12 cellular contexts compared by ENCODE assay signal in the genomic region with DNA sequence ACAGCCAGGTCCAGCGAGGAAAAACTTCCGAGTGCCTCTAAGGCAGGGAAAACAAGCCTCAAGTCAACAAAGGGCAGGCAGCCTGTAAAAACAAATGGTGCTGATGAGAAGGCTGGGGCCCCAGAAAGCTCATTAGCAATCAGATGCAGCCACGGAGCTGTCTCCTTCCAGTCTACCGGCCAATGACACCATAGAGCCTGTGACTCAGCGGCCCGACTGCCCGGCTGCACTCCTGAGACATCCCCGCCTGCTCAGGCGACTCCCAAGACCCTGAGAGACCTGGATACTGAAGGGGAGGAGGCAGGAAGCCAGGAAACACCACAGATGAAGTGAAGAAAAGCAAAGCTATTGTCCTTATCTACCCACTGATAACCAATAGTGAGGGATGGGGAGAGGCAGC.
DNase-seq lines count a peak whose midpoint lies in the region; ATAC-seq, FAIRE-seq and TF ChIP-seq lines count a peak whose summit lies in the region.
"Had no signal": no experiment of that assay in that cellular context is flagged by ENCODE, and none has a peak within 500 bp of the region (broad histone marks: within the 10 kb centered on the region; RNA-seq: fewer than 3 reads in every experiment).

No MANE protein-coding gene starts in this region.

- H3K4me3 Mint-ChIP-seq in activated naive CD4-positive, alpha-beta T cell treated with anti-CD3 and anti-CD28 coated beads, Interleukin-2, amount 10 ng/mL, durations not matched to agents 7 days and 5 days: no peak overlapping the region

- no peak for FAIRE-seq in HTR-8/SVneo (lab: Jason Lieb, UNC)

- no peaks in the 10 kb centered on the region for H3K36me3 Mint-ChIP-seq in activated naive CD4-positive, alpha-beta T cell treated with anti-CD3 and anti-CD28 coated beads, Interleukin-2, amount 10 ng/mL, durations not matched to agents 7 days and 5 days

- no peaks in the 10 kb centered on the region for H3K27me3 Mint-ChIP-seq in activated naive CD4-positive, alpha-beta T cell treated with anti-CD3 and anti-CD28 coated beads, Interleukin-2, amount 10 ng/mL, durations not matched to agents 7 days and 5 days

- in situ Hi-C loops in astrocyte of the spinal cord (cut with HindIII; ENCODE audit: low sequenced_read_pairs): no loop called here

- no peaks in the 10 kb centered on the region for H3K9me3 Mint-ChIP-seq in activated naive CD4-positive, alpha-beta T cell treated with anti-CD3 and anti-CD28 coated beads, Interleukin-2, amount 10 ng/mL, durations not matched to agents 7 days and 5 days

- H3K27ac Mint-ChIP-seq in activated naive CD4-positive, alpha-beta T cell treated with anti-CD3 and anti-CD28 coated beads, Interleukin-2, amount 10 ng/mL, durations not matched to agents 7 days and 5 days: no peak overlapping the region

- peak; percentile 86 for ATAC-seq in sciatic nerve

- no peak for TF ChIP-seq CTCF in astrocyte of the spinal cord (IDR thresholded peaks at IDR 0.05; ENCODE audit: low read depth, low read length)

- H3K4me1 Mint-ChIP-seq in activated naive CD4-positive, alpha-beta T cell treated with anti-CD3 and anti-CD28 coated beads, Interleukin-2, amount 10 ng/mL, durations not matched to agents 7 days and 5 days: no peaks in the 10 kb centered on the region

- peak; percentile 4 for DNase-seq in HTR-8/SVneo (ENCODE audit: insufficient read length, low spot score)
- DNase-seq in astrocyte of the spinal cord (ENCODE audit: low read depth, low spot score): peak; percentile 47
- peak in 40 of 51 donors; percentile 2 to 77 (median 30) for DNase-seq in hypothalamus (lab: John Stamatoyannopoulos, UW)
- peak; percentile 54 for DNase-seq in sciatic nerve (ENCODE audit: low spot score)
- no peak for DNase-seq in SW 1271 (lab: John Stamatoyannopoulos, UW)
- no peak for DNase-seq in activated naive CD4-positive, alpha-beta T cell treated with anti-CD3 and anti-CD28 coated beads, Interleukin-2, amount 10 ng/mL, durations not matched to agents 7 days and 5 days
- DNase-seq in stimulated activated CD4-positive, alpha-beta T cell treated with anti-CD3 and anti-CD28 coated beads, Interleukin-4, amount 100 ng/mL, for 4 hours: no peak
- no peak for DNase-seq in NCI-H524 (lab: John Stamatoyannopoulos, UW)
- DNase-seq: activated naive CD4-positive, alpha-beta T cell treated with anti-CD3 and anti-CD28 coated beads, Interleukin-2, amount 50 U/mL, for 16 hours; DMS153; NCI-H187; T-helper 2 cell had no signal

- CTCF ChIA-PET in activated naive CD4-positive, alpha-beta T cell treated with anti-CD3 and anti-CD28 coated beads, Interleukin-2, amount 10 ng/mL, durations not matched to agents 7 days and 5 days (lab: Charles Lee): no interaction called here

- intact Hi-C loops in sciatic nerve (cut with DNase I): no loop called here

- no peak overlapping the region for H3K4me3 ChIP-seq in astrocyte of the spinal cord (ENCODE audit: low read depth, low read length)

Comparison
In these comparisons a context has a peak if more than half of its experiments do, and no peak if none do; other contexts are left out.
1. DNase-seq: peak in HTR-8/SVneo (single experiment), astrocyte of the spinal cord (single experiment), hypothalamus (40 of 51) and sciatic nerve (single experiment); none in SW 1271 (0 of 2), activated naive CD4-positive, alpha-beta T cell treated with anti-CD3 and anti-CD28 coated beads, Interleukin-2, amount 10 ng/mL, durations not matched to agents 7 days and 5 days (single experiment), stimulated activated CD4-positive, alpha-beta T cell treated with anti-CD3 and anti-CD28 coated beads, Interleukin-4, amount 100 ng/mL, for 4 hours (0 of 2) and NCI-H524 (0 of 2).